Comparison of ENCODE assay signal across 8 cellular contexts in genomic region chr4:78644744-78645330, GRCh38.
DNase-seq lines count a peak whose midpoint lies in the region; ATAC-seq and TF ChIP-seq lines count a peak whose summit lies in the region.

No MANE protein-coding gene starts in this region.

- no peak overlapping the region for H3K4me3 ChIP-seq in ascending aorta
- H3K4me3 ChIP-seq in skeletal muscle tissue (ENCODE audit: low read length in 3 of 3): peak overlapping the region in 1 of 3 donors; percentile 1

- CTCF ChIA-PET in RWPE1 (lab: Yijun Ruan, JAX): interaction anchor here (0.6 to 1.2 kb wide), 7 partner anchors 13 to 863 kb away, joined by 3 to 4 read pairs (median 3); no protein-coding TSS in a partner anchor

- H3K9ac ChIP-seq in skeletal muscle tissue (ENCODE audit: low read depth in 1 of 3, low read length in 3 of 3): no peak overlapping the region

- H3K4me1 ChIP-seq in ascending aorta (peaks cover 0 to 16% of the 10 kb centered on the region in 2 donors), skeletal muscle tissue (ENCODE audit: control insufficient read depth in 3 of 3, insufficient read depth in 3 of 3, low read length in 3 of 3) (peaks cover 10 to 14% (median 13%) of the 10 kb centered on the region in 3 donors)

- ATAC-seq in GM19372 (IDR thresholded peaks at IDR 0.05; ENCODE audit: low read depth, unreplicated experiment) (peak; percentile 95), HG03378 (IDR thresholded peaks at IDR 0.05; ENCODE audit: unreplicated experiment) (peak; percentile 92)

- H3K27me3 ChIP-seq in ascending aorta (no peaks in the 10 kb centered on the region), skeletal muscle tissue (ENCODE audit: control insufficient read depth in 3 of 3, insufficient read depth in 3 of 3, low read length in 3 of 3) (no peaks in the 10 kb centered on the region)

- POLR2A ChIA-PET in RWPE1 (lab: Yijun Ruan, JAX; ENCODE audit: low non-redundant PET): no interaction called here

- peak; percentile 44 for DNase-seq in DMS 273 treated with DMSO at 0.1 percent for 48 hours (lab: John Stamatoyannopoulos, UW)
- peak; percentile 69 for DNase-seq in RWPE1 (ENCODE audit: low spot score)
- DNase-seq in ascending aorta (ENCODE audit: low spot score in 2 of 2): peak in 1 of 2 donors; percentile 82
- DNase-seq in hepatic stellate cell (ENCODE audit: low spot score): peak; percentile 45
- no peak for DNase-seq in retina

- intact Hi-C loops in ascending aorta (cut with DNase I): loop anchor here (1.0 to 10.0 kb wide), 3 partner anchors 10 to 290 kb away; partner anchors contain the start of genes BMP2K and PAQR3

- H3K9me3 ChIP-seq in ascending aorta (no peaks in the 10 kb centered on the region), skeletal muscle tissue (ENCODE audit: control insufficient read depth in 3 of 3, low read length in 3 of 3) (no peaks in the 10 kb centered on the region)

- H3K27ac ChIP-seq in RWPE1 (no peak overlapping the region), ascending aorta (peak overlapping the region; percentile 57 to 76), skeletal muscle tissue (ENCODE audit: low read depth, low read length) (peak overlapping the region; percentile 80)

- TF ChIP-seq CTCF in RWPE1 (conservative IDR thresholded peaks at IDR 0.05; ENCODE audit: low read depth) (peak; percentile 87), ascending aorta (IDR thresholded peaks at IDR 0.05) (peak; percentile 78 to 88 (median 87))

- no peaks in the 10 kb centered on the region for H3K36me3 ChIP-seq in ascending aorta
- H3K36me3 ChIP-seq in skeletal muscle tissue (ENCODE audit: control insufficient read depth in 3 of 3, insufficient read depth in 3 of 3, low read length in 3 of 3): no peaks in the 10 kb centered on the region
